ENCODE assay signal across 13 cellular contexts in the genomic region with DNA sequence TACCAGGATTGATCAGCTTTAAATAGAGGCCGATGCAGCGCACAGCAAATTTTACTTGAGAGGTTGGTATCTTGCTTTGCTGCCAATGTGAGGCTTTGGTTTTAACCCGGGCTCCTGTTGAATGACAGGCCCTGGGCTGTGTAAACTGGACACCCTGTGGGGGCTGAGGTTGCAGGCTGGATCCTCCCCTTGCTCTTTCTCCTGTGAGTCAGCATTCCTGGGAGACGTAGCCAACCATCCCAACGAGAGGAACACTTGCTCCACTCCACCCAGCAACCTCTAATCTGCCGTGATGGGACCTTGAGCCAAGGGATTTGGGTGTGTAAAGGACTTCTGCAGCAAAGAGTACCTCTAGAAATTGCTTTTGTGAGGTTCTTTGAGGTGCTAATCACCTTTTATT.
DNase-seq lines count a peak whose midpoint lies in the region; ATAC-seq and TF ChIP-seq lines count a peak whose summit lies in the region.
"Had no signal": no experiment of that assay in that cellular context is flagged by ENCODE, and none has a peak within 500 bp of the region (broad histone marks: within the 10 kb centered on the region; RNA-seq: fewer than 3 reads in every experiment).

No MANE protein-coding gene starts in this region.

- CTCF ChIA-PET in CD8-positive, alpha-beta T cell (lab: Charles Lee), result no interaction called here

- no peaks in the 10 kb centered on the region for H3K36me3 ChIP-seq in CD8-positive, alpha-beta T cell (ENCODE audit: insufficient read depth, low read length)
- H3K36me3 ChIP-seq: BLaER1 had no signal

- no peak for ATAC-seq in CD8-positive, alpha-beta T cell
- ATAC-seq: activated naive CD8-positive, alpha-beta T cell treated with anti-CD3 and anti-CD28 coated beads, Interleukin-2, amount 50 U/mL, for 24 hours had no signal

- TF ChIP-seq CTCF in HFFc6 (IDR thresholded peaks at IDR 0.05), result no peak
- TF ChIP-seq CTCF in CD8-positive, alpha-beta T cell (IDR thresholded peaks at IDR 0.05), result no peak

- intact Hi-C loops in CD8-positive, alpha-beta T cell (cut with DNase I, micrococcal nuclease), result no loop called here

- H3K36me3 Mint-ChIP-seq in HFFc6 (ENCODE audit: low read depth), result peaks cover 16% of the 10 kb centered on the region
- H3K36me3 Mint-ChIP-seq in CD8-positive, alpha-beta T cell, result no peaks in the 10 kb centered on the region

- H3K27me3 ChIP-seq in CD8-positive, alpha-beta T cell (ENCODE audit: insufficient read depth, low read length), result no peaks in the 10 kb centered on the region
- H3K27me3 ChIP-seq: BLaER1 had no signal

- DNase-seq in A172 (ENCODE audit: low spot score) (peak; percentile 90), HFFc6 (peak; percentile 59), T1000 (lab: John Stamatoyannopoulos, UW) (peak; percentile 27), glomerular visceral epithelial cell (ENCODE audit: extremely low spot score) (peak; percentile 87), GM19238 (ENCODE audit: insufficient read length, low spot score) (no peak), hypothalamus (lab: John Stamatoyannopoulos, UW) (no peak)
- DNase-seq in CD8-positive, alpha-beta T cell, result no peak
- no peak for DNase-seq in activated CD8-positive, alpha-beta memory T cell treated with anti-CD3 and anti-CD28 coated beads, Interleukin-2, amount 50 U/mL, for 48 hours
- DNase-seq: activated CD4-positive, alpha-beta T cell treated with anti-CD3 and anti-CD28 coated beads for 1 hour; activated naive CD8-positive, alpha-beta T cell treated with anti-CD3 and anti-CD28 coated beads, Interleukin-2, amount 50 U/mL, for 24 hours; stimulated activated CD4-positive, alpha-beta T cell treated with anti-CD3 and anti-CD28 coated beads, Interleukin-15, amount 100 ng/mL, for 24 hours; stimulated activated naive CD4-positive, alpha-beta T cell had no signal

- no peaks in the 10 kb centered on the region for H3K9me3 ChIP-seq in CD8-positive, alpha-beta T cell (ENCODE audit: low read length)
- H3K9me3 ChIP-seq: BLaER1 had no signal

- POLR2A ChIA-PET in CD8-positive, alpha-beta T cell (lab: Charles Lee), result no interaction called here

- no peak overlapping the region for H3K27ac ChIP-seq in CD8-positive, alpha-beta T cell (ENCODE audit: low read depth, low read length)
- H3K27ac ChIP-seq: BLaER1 had no signal

- no peaks in the 10 kb centered on the region for H3K4me1 ChIP-seq in CD8-positive, alpha-beta T cell (ENCODE audit: insufficient read depth, low read length)
- H3K4me1 ChIP-seq: BLaER1 had no signal

- no peak overlapping the region for H3K4me3 ChIP-seq in CD8-positive, alpha-beta T cell (ENCODE audit: low read depth, low read length)
- H3K4me3 ChIP-seq: BLaER1 had no signal

- H3K9me3 Mint-ChIP-seq in HFFc6, result peaks cover 9% of the 10 kb centered on the region
- H3K9me3 Mint-ChIP-seq in CD8-positive, alpha-beta T cell, result peaks cover 5% of the 10 kb centered on the region

- no peaks in the 10 kb centered on the region for H3K27me3 Mint-ChIP-seq in HFFc6 (ENCODE audit: insufficient read depth)
- H3K27me3 Mint-ChIP-seq in CD8-positive, alpha-beta T cell (ENCODE audit: low read depth), result no peaks in the 10 kb centered on the region
- H3K27me3 Mint-ChIP-seq: activated naive CD8-positive, alpha-beta T cell treated with anti-CD3 and anti-CD28 coated beads, Interleukin-2, amount 50 U/mL, for 24 hours had no signal

- H3K4me1 Mint-ChIP-seq in HFFc6 (ENCODE audit: low read depth), result peaks cover 65% of the 10 kb centered on the region
- H3K4me1 Mint-ChIP-seq in CD8-positive, alpha-beta T cell (ENCODE audit: low read depth), result no peaks in the 10 kb centered on the region

- H3K4me3 Mint-ChIP-seq in HFFc6, result peak overlapping the region; percentile 29
- H3K4me3 Mint-ChIP-seq in CD8-positive, alpha-beta T cell, result no peak overlapping the region
- H3K4me3 Mint-ChIP-seq: activated naive CD8-positive, alpha-beta T cell treated with anti-CD3 and anti-CD28 coated beads, Interleukin-2, amount 50 U/mL, for 24 hours had no signal

- H3K27ac Mint-ChIP-seq in HFFc6, result peak overlapping the region; percentile 42
- no peak overlapping the region for H3K27ac Mint-ChIP-seq in CD8-positive, alpha-beta T cell
- H3K27ac Mint-ChIP-seq: activated naive CD8-positive, alpha-beta T cell treated with anti-CD3 and anti-CD28 coated beads, Interleukin-2, amount 50 U/mL, for 24 hours had no signal

Comparison
In these comparisons a context has a peak if more than half of its experiments do, and no peak if none do; other contexts are left out.
1. DNase-seq: peak in A172 (single experiment), HFFc6 (single experiment), T1000 (single experiment) and glomerular visceral epithelial cell (single experiment); none in GM19238 (single experiment), CD8-positive, alpha-beta T cell (0 of 7), activated CD8-positive, alpha-beta memory T cell treated with anti-CD3 and anti-CD28 coated beads, Interleukin-2, amount 50 U/mL, for 48 hours (single experiment) and hypothalamus (0 of 51).